ENCODE assay signal across 17 cellular contexts in the genomic region with DNA sequence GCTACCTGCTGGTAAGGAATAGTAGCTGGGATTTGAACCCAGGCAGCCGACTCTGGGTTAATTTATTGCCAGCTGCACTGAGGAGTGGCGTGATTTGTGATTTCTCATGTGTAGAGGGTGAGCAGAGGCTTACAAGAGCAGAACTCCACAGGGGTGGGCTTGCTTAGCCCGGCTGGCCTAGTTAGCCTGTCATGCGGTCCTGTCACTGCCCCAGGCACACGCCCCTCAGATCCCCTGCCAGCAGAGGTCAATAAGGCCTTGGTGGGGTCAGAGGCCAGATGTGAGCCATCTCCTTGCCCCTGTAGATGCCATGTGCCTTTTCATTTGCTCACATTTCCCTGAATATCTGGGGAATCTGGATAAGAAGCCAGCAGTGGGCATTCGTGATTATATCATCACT.
"Had no signal": no experiment of that assay in that cellular context is flagged by ENCODE, and none has a peak within 500 bp of the region (broad histone marks: within the 10 kb centered on the region; RNA-seq: fewer than 3 reads in every experiment).

No MANE protein-coding gene starts in this region.

- DNase-seq: cerebellar nuclear complex; cortex of kidney; effector memory CD8-positive, alpha-beta T cell; left lung; lower lobe of right lung; naive thymus-derived CD8-positive, alpha-beta T cell; nephron progenitor cell; occipital lobe; ovary; psoas muscle; sigmoid colon; stimulated activated CD4-positive, alpha-beta T cell treated with anti-CD3 and anti-CD28 coated beads, Interleukin-4, amount 100 ng/mL, for 4 hours; stimulated activated naive B cell treated with anti-CD40 and anti-IgM and Interleukin-4, amounts not matched to agents 10 μg/mL and 1 μg/mL and 100 μg/mL, for 72 hours; transverse colon; upper lobe of right lung; uterus had no signal

- H3K4me1 ChIP-seq: left lung, lower lobe of right lung, psoas muscle, sigmoid colon, transverse colon, upper lobe of right lung, uterus had no signal

- H3K36me3 ChIP-seq: ovary, sigmoid colon, transverse colon, uterus had no signal

- H3K27me3 Mint-ChIP-seq: effector memory CD8-positive, alpha-beta T cell; naive thymus-derived CD8-positive, alpha-beta T cell; stimulated activated naive B cell treated with anti-CD40 and anti-IgM and Interleukin-4, amounts not matched to agents 10 μg/mL and 1 μg/mL and 100 μg/mL, for 72 hours; stimulated activated naive CD8-positive, alpha-beta T cell treated with anti-CD3 and anti-CD28 coated beads, Interleukin-15, Interleukin-2, amounts not matched to agents 100 ng/mL and 50 ng/mL, for 24 hours had no signal

- ATAC-seq: effector memory CD8-positive, alpha-beta T cell; left lung; lower lobe of right lung; naive thymus-derived CD8-positive, alpha-beta T cell; psoas muscle; stimulated activated naive B cell treated with anti-CD40 and anti-IgM and Interleukin-4, amounts not matched to agents 10 μg/mL and 1 μg/mL and 100 μg/mL, for 72 hours; upper lobe of right lung had no signal

- H3K4me3 Mint-ChIP-seq: effector memory CD8-positive, alpha-beta T cell; naive thymus-derived CD8-positive, alpha-beta T cell; nephron progenitor cell; stimulated activated naive B cell treated with anti-CD40 and anti-IgM and Interleukin-4, amounts not matched to agents 10 μg/mL and 1 μg/mL and 100 μg/mL, for 72 hours; stimulated activated naive CD8-positive, alpha-beta T cell treated with anti-CD3 and anti-CD28 coated beads, Interleukin-15, Interleukin-2, amounts not matched to agents 100 ng/mL and 50 ng/mL, for 24 hours had no signal

- H3K9me3 ChIP-seq: left lung, lower lobe of right lung, ovary, psoas muscle, sigmoid colon, transverse colon, upper lobe of right lung, uterus had no signal

- H3K27me3 ChIP-seq: left lung, ovary, sigmoid colon, transverse colon, upper lobe of right lung, uterus had no signal

- H3K4me3 ChIP-seq: left lung, lower lobe of right lung, ovary, psoas muscle, sigmoid colon, transverse colon, upper lobe of right lung, uterus had no signal

- H3K27ac Mint-ChIP-seq: effector memory CD8-positive, alpha-beta T cell; naive thymus-derived CD8-positive, alpha-beta T cell; nephron progenitor cell; stimulated activated naive B cell treated with anti-CD40 and anti-IgM and Interleukin-4, amounts not matched to agents 10 μg/mL and 1 μg/mL and 100 μg/mL, for 72 hours; stimulated activated naive CD8-positive, alpha-beta T cell treated with anti-CD3 and anti-CD28 coated beads, Interleukin-15, Interleukin-2, amounts not matched to agents 100 ng/mL and 50 ng/mL, for 24 hours had no signal

- H3K9me3 Mint-ChIP-seq: effector memory CD8-positive, alpha-beta T cell; naive thymus-derived CD8-positive, alpha-beta T cell; stimulated activated naive B cell treated with anti-CD40 and anti-IgM and Interleukin-4, amounts not matched to agents 10 μg/mL and 1 μg/mL and 100 μg/mL, for 72 hours; stimulated activated naive CD8-positive, alpha-beta T cell treated with anti-CD3 and anti-CD28 coated beads, Interleukin-15, Interleukin-2, amounts not matched to agents 100 ng/mL and 50 ng/mL, for 24 hours had no signal

- H3K27ac ChIP-seq: left lung, lower lobe of right lung, ovary, psoas muscle, sigmoid colon, transverse colon, upper lobe of right lung, uterus had no signal
